ENCODE assay signal across 21 cellular contexts in the genomic region with DNA sequence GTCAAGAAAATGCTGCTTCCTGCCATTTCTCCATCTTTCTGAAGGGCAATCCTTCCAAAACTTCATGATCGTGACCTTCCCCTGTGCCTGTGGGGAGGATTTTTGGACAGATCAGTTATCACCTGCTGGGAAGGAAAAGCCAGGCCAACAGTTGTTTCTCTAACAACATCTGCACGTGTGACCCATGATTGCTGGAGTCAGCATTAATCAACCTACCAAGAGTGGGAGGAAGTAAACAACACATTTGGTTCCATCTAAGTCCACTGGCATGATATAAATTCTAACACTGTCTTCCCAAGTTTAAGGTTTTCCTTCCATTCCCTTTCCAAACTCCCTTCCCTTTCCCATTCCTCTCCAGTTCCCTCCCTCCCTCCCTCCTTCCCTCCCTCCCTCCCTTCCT.
DNase-seq lines count a peak whose midpoint lies in the region; ATAC-seq, FAIRE-seq and TF ChIP-seq lines count a peak whose summit lies in the region.
"Had no signal": no experiment of that assay in that cellular context is flagged by ENCODE, and none has a peak within 500 bp of the region (broad histone marks: within the 10 kb centered on the region; RNA-seq: fewer than 3 reads in every experiment).

No MANE protein-coding gene starts in this region.

- WGBS in HepG2 (ENCODE audit: low lambda C conversion rate): 0% methylated on average over 2 of the region's 2 CpGs
- 15% methylated on average over 2 of the region's 2 CpGs for WGBS in right lobe of liver (ENCODE audit: insufficient coverage, low coverage, low lambda C conversion rate, missing lambda C conversion rate)
- 0% methylated on average over 2 of the region's 2 CpGs for WGBS in K562 (ENCODE audit: insufficient coverage, low coverage, missing lambda C conversion rate)

- H2AFZ ChIP-seq in HepG2 (ENCODE audit: low read length): no peak overlapping the region
- no peak overlapping the region for H2AFZ ChIP-seq in K562 (ENCODE audit: low read depth, low read length)
- no peak overlapping the region for H2AFZ ChIP-seq in MM.1S (ENCODE audit: low read length)
- H2AFZ ChIP-seq: GM23248 had no signal

- no peak overlapping the region for H3K9ac ChIP-seq in HepG2 (ENCODE audit: insufficient read depth, low read depth, low read length)
- no peak overlapping the region for H3K9ac ChIP-seq in K562 (ENCODE audit: insufficient read depth in 1 of 2, low read depth in 2 of 2, low read length in 2 of 2)
- H3K9ac ChIP-seq in MM.1S (ENCODE audit: low read length): no peak overlapping the region
- H3K9ac ChIP-seq: GM23248 had no signal

- TF ChIP-seq POLR2A in HepG2 (IDR thresholded peaks at IDR 0.05; ENCODE audit: insufficient read depth in 1 of 2, low read depth in 2 of 2, low read length in 2 of 2) (no peak), right lobe of liver (IDR thresholded peaks at IDR 0.05) (no peak), K562 (conservative IDR thresholded peaks at IDR 0.05) (no peak)

- no peaks in the 10 kb centered on the region for H3F3A ChIP-seq in MM.1S (ENCODE audit: insufficient read depth, low read length)

- H3K27me3 Mint-ChIP-seq in nephron (ENCODE audit: low read depth): no peaks in the 10 kb centered on the region

- no peak overlapping the region for H3K4me3 ChIP-seq in HepG2 (replicated peaks in 1 of 3; ENCODE audit: insufficient read depth in 1 of 3, low read depth in 2 of 3, low read length in 3 of 3)
- no peak overlapping the region for H3K4me3 ChIP-seq in right lobe of liver
- H3K4me3 ChIP-seq in K562: no peak overlapping the region
- no peak overlapping the region for H3K4me3 ChIP-seq in MM.1S (ENCODE audit: low read length)
- H3K4me3 ChIP-seq: GM23248 had no signal

- H3K4me2 ChIP-seq in HepG2 (ENCODE audit: low read depth, low read length): no peak overlapping the region
- H3K4me2 ChIP-seq in K562 (ENCODE audit: insufficient read depth, low read length): no peak overlapping the region
- H3K4me2 ChIP-seq in MM.1S (ENCODE audit: low read depth, low read length): no peak overlapping the region

- 0 out of 2 replicates have a peak, but pooled peaks cover 3% of the 10 kb centered on the region for H3K4me1 ChIP-seq in HepG2 (ENCODE audit: insufficient read depth, low read length)
- H3K4me1 ChIP-seq in right lobe of liver: no peaks in the 10 kb centered on the region
- no peaks in the 10 kb centered on the region for H3K4me1 ChIP-seq in K562 (replicated peaks in 1 of 2; ENCODE audit: control insufficient read depth in 2 of 2, insufficient read depth in 2 of 2, low read length in 2 of 2)
- H3K4me1 ChIP-seq in MM.1S (ENCODE audit: low read length): no peaks in the 10 kb centered on the region; the same call in 1 of the 2 replicates
- H3K4me1 ChIP-seq: BE2C, Caco-2 had no signal

- peak overlapping the region in 1 of 3 experiments; percentile 33 for H3K4me3 Mint-ChIP-seq in nephron
- H3K4me3 Mint-ChIP-seq: CD4-positive, CD25-positive, alpha-beta regulatory T cell; CD8-positive, alpha-beta memory T cell; HFFc6 had no signal

- no peaks in the 10 kb centered on the region for H3K36me3 ChIP-seq in HepG2 (replicated peaks in 1 of 2; ENCODE audit: control insufficient read depth in 1 of 2, insufficient read depth in 2 of 2, low read length in 2 of 2)
- H3K36me3 ChIP-seq in right lobe of liver: no peaks in the 10 kb centered on the region
- no peaks in the 10 kb centered on the region for H3K36me3 ChIP-seq in K562 (ENCODE audit: control insufficient read depth, insufficient read depth, low read length)
- H3K36me3 ChIP-seq in MM.1S (replicated peaks; ENCODE audit: insufficient read depth, low read length): no peaks in the 10 kb centered on the region
- H3K36me3 ChIP-seq: BE2C had no signal

- TF ChIP-seq CTCF in HepG2 (CRISPR knock-in tag; IDR thresholded peaks at IDR 0.05) (no peak), right lobe of liver (IDR thresholded peaks at IDR 0.05) (no peak), K562 (IDR thresholded peaks at IDR 0.05 in 2 of 3, conservative IDR thresholded peaks at IDR 0.05 in 1 of 3; ENCODE audit: insufficient read depth in 2 of 3, low read depth in 1 of 3, low read length in 3 of 3) (no peak), nephron (IDR thresholded peaks at IDR 0.05; ENCODE audit: unreplicated experiment in 3 of 3) (no peak), MM.1S (IDR thresholded peaks at IDR 0.05; ENCODE audit: low read length) (no peak)

- H3K9me1 ChIP-seq in K562 (ENCODE audit: control insufficient read depth, insufficient read depth, low read length): no peaks in the 10 kb centered on the region

- peaks cover 2% of the 10 kb centered on the region in 2 experiments; a peak in 3 of 5 replicates for H3K27me3 ChIP-seq in HepG2 (ENCODE audit: control insufficient read depth in 1 of 2, insufficient read depth in 2 of 2, low read length in 2 of 2)
- H3K27me3 ChIP-seq in right lobe of liver: no peaks in the 10 kb centered on the region
- H3K27me3 ChIP-seq in K562 (ENCODE audit: control insufficient read depth in 2 of 2, insufficient read depth in 2 of 2, low read length in 2 of 2): peaks cover 0 to 5% of the 10 kb centered on the region in 2 experiments; a peak in 2 of 5 replicates
- H3K27me3 ChIP-seq in MM.1S (replicated peaks; ENCODE audit: insufficient read depth, low read length): no peaks in the 10 kb centered on the region

- H4K20me1 ChIP-seq in HepG2 (ENCODE audit: insufficient read depth, low read length) (no peaks in the 10 kb centered on the region), K562 (replicated peaks; ENCODE audit: control insufficient read depth, insufficient read depth, low read length) (no peaks in the 10 kb centered on the region), MM.1S (ENCODE audit: insufficient read depth, low read length) (no peaks in the 10 kb centered on the region)

- no peak for ATAC-seq in HepG2
- ATAC-seq in right lobe of liver: no peak
- no peak for ATAC-seq in K562
- ATAC-seq: HCT116 had no signal

- H3K79me2 ChIP-seq in HepG2 (ENCODE audit: insufficient read depth, low read length): no peaks in the 10 kb centered on the region
- no peaks in the 10 kb centered on the region for H3K79me2 ChIP-seq in K562 (ENCODE audit: control insufficient read depth, insufficient read depth, low read length)
- no peaks in the 10 kb centered on the region for H3K79me2 ChIP-seq in MM.1S (ENCODE audit: low read length)

- no peak for TF ChIP-seq EP300 in HepG2 (IDR thresholded peaks at IDR 0.05; ENCODE audit: low read depth in 2 of 2, low read length in 2 of 2)
- TF ChIP-seq EP300 in HepG2 (CRISPR knock-in tag; IDR thresholded peaks at IDR 0.05; ENCODE audit: borderline replicate concordance): no peak
- TF ChIP-seq EP300 in K562 (IDR thresholded peaks at IDR 0.05; ENCODE audit: low read length): no peak

- CTCF ChIA-PET in HepG2 (lab: Yijun Ruan, JAX; ENCODE audit: low intra/inter-chr PET ratio, low total read pairs): no interaction called here
- CTCF ChIA-PET in K562 (lab: Yijun Ruan, JAX; ENCODE audit: low intra/inter-chr PET ratio): no interaction called here

- H3K9me3 Mint-ChIP-seq in nephron: no peaks in the 10 kb centered on the region
- H3K9me3 Mint-ChIP-seq: HFFc6 had no signal

- BruUV-seq in HepG2 (replicated peaks; lab: Mats Ljungman, UMichigan): no TSS peak
- no TSS peak for BruUV-seq in K562 (replicated peaks; lab: Mats Ljungman, UMichigan)

- FAIRE-seq in HepG2 (lab: Jason Lieb, UNC) (no peak), K562 (lab: Jason Lieb, UNC) (no peak)
- FAIRE-seq: D721Med, G401.6, GM12892, GM18507, H54 had no signal

- POLR2A ChIA-PET in HepG2 (lab: Yijun Ruan, JAX): no interaction called here
- POLR2A ChIA-PET in K562 (lab: Yijun Ruan, JAX): interaction anchor here (0.7 kb wide), 1 partner anchor 342 kb away, joined by 3 read pairs; no protein-coding TSS in a partner anchor

- H3K4me1 Mint-ChIP-seq in nephron: peaks cover 73% of the 10 kb centered on the region
- H3K4me1 Mint-ChIP-seq: CD8-positive, alpha-beta memory T cell had no signal

- H3K27ac Mint-ChIP-seq in nephron: peak overlapping the region; percentile 57 to 75 (median 65)
- H3K27ac Mint-ChIP-seq: CD4-positive, CD25-positive, alpha-beta regulatory T cell; CD8-positive, alpha-beta memory T cell; HFFc6 had no signal

- intact Hi-C loops in HepG2 (cut with micrococcal nuclease; ENCODE audit: unreplicated experiment): no loop called here
- intact Hi-C loops in right lobe of liver (cut with DNase I): no loop called here
- intact Hi-C loops in K562 (cut with micrococcal nuclease): no loop called here

- H3K9me3 ChIP-seq in HepG2 (ENCODE audit: low read length): no peaks in the 10 kb centered on the region
- no peaks in the 10 kb centered on the region for H3K9me3 ChIP-seq in right lobe of liver
- no peaks in the 10 kb centered on the region for H3K9me3 ChIP-seq in K562 (replicated peaks; ENCODE audit: control insufficient read depth, insufficient read depth, low read depth, low read length)
- no peaks in the 10 kb centered on the region for H3K9me3 ChIP-seq in MM.1S (replicated peaks; ENCODE audit: insufficient read depth, low read length)
- H3K9me3 ChIP-seq: BE2C, Caco-2 had no signal

- H3K27ac ChIP-seq in HepG2 (ENCODE audit: extremely low read length, insufficient read depth, low read length): no peak overlapping the region
- H3K27ac ChIP-seq in right lobe of liver: no peak overlapping the region
- no peak overlapping the region for H3K27ac ChIP-seq in K562 (ENCODE audit: extremely low read depth, low read depth, low read length)
- H3K27ac ChIP-seq in MM.1S (ENCODE audit: low read length): no peak overlapping the region
- H3K27ac ChIP-seq: GM23248 had no signal

- no peaks in the 10 kb centered on the region for H3K36me3 Mint-ChIP-seq in nephron (ENCODE audit: low read depth)
- H3K36me3 Mint-ChIP-seq: CD4-positive, CD25-positive, alpha-beta regulatory T cell had no signal

- no peaks in the 10 kb centered on the region for H3K9me2 ChIP-seq in MM.1S (replicated peaks; ENCODE audit: insufficient read depth, low read length)

- in situ Hi-C loops in HepG2 (cut with HindIII; ENCODE audit: extremely low pct_ligation_motif_present, low pct_unique_long_range_greater_than_20kb): no loop called here
- in situ Hi-C loops in K562 (cut with MboI): no loop called here

- DNase-seq in HepG2 (ENCODE audit: low spot score) (no peak), right lobe of liver (no peak), K562 (ENCODE audit: extremely low read depth in 1 of 4, low spot score in 3 of 4) (no peak), COLO829 (ENCODE audit: low spot score) (no peak), HT-29 (ENCODE audit: low spot score) (no peak), MM.1S (no peak)
- DNase-seq: ACHN; BE2C; C1 segment of cervical spinal cord; Caco-2; CD4-positive, CD25-positive, alpha-beta regulatory T cell; CD8-positive, alpha-beta memory T cell; GM23248; HFFc6 had no signal

- no peak for TF ChIP-seq RAD21 in HepG2 (CRISPR knock-in tag; IDR thresholded peaks at IDR 0.05)
- no peak for TF ChIP-seq RAD21 in K562 (CRISPR knock-in tag; conservative IDR thresholded peaks at IDR 0.05 in 1 of 2, IDR thresholded peaks at IDR 0.05 in 1 of 2)
